In genomic region chr1:203342192-203342940, GRCh38 we compare ENCODE assay signal across 9 cellular contexts. TPM values are rescaled to one million over a fixed set of nuclear protein-coding genes. Genes with fewer than 3 reads are reported as not detected.
DNase-seq lines count a peak whose midpoint lies in the region; TF ChIP-seq lines count a peak whose summit lies in the region.
"Had no signal": no experiment of that assay in that cellular context is flagged by ENCODE, and none has a peak within 500 bp of the region (broad histone marks: within the 10 kb centered on the region; RNA-seq: fewer than 3 reads in every experiment).

No MANE protein-coding gene starts in this region.

- POLR2A ChIA-PET in MCF 10A (lab: Yijun Ruan, JAX) = interaction anchor here (0.6 to 1.1 kb wide), 8 partner anchors 15 to 1032 kb away, joined by 3 to 5 read pairs (median 3); no protein-coding TSS in a partner anchor

- peaks cover 14% of the 10 kb centered on the region for H3K27me3 ChIP-seq in MM.1S (replicated peaks; ENCODE audit: insufficient read depth, low read length)

- no peaks in the 10 kb centered on the region for H3K9me3 Mint-ChIP-seq in T-helper 1 cell treated with Interleukin-12 subunit alpha and Interleukin-12 subunit beta and Interleukin-4 antibody, amounts not matched to agents 30 μg/mL and 1 μg/mL, for 36 hours
- no peaks in the 10 kb centered on the region for H3K9me3 Mint-ChIP-seq in MCF 10A (ENCODE audit: unreplicated experiment)
- H3K9me3 Mint-ChIP-seq: CD8-positive, alpha-beta memory T cell had no signal

- no peaks in the 10 kb centered on the region for H3K79me2 ChIP-seq in MM.1S (ENCODE audit: low read length)

- no peak overlapping the region for H3K27ac ChIP-seq in MM.1S (ENCODE audit: low read length)

- no peaks in the 10 kb centered on the region for H3K9me2 ChIP-seq in MM.1S (replicated peaks; ENCODE audit: insufficient read depth, low read length)

- intact Hi-C loops in MCF 10A (cut with micrococcal nuclease) = loop anchor here (5.0 kb wide), 1 partner anchor 785 kb away; no protein-coding TSS in a partner anchor

- H3K36me3 Mint-ChIP-seq in T-helper 1 cell treated with Interleukin-12 subunit alpha and Interleukin-12 subunit beta and Interleukin-4 antibody, amounts not matched to agents 30 μg/mL and 1 μg/mL, for 36 hours (ENCODE audit: low read depth) = no peaks in the 10 kb centered on the region
- H3K36me3 Mint-ChIP-seq in MCF 10A (ENCODE audit: insufficient read depth, unreplicated experiment) = no peaks in the 10 kb centered on the region
- H3K36me3 Mint-ChIP-seq: CD8-positive, alpha-beta memory T cell had no signal

- no TSS peak for BruUV-seq in MCF 10A (replicated peaks; lab: Mats Ljungman, UMichigan)

- peak overlapping the region; percentile 22 for H3K4me3 Mint-ChIP-seq in T-helper 1 cell treated with Interleukin-12 subunit alpha and Interleukin-12 subunit beta and Interleukin-4 antibody, amounts not matched to agents 30 μg/mL and 1 μg/mL, for 36 hours
- H3K4me3 Mint-ChIP-seq in MCF 10A (ENCODE audit: unreplicated experiment) = no peak overlapping the region

- CTCF ChIA-PET in MCF 10A (lab: Yijun Ruan, JAX) = interaction anchor here (0.5 to 20.2 kb wide), 60 partner anchors 9 to 1969 kb away, joined by 3 to 981 read pairs (median 5); partner anchors contain the start of genes BTG2, FMOD, OPTC and PRELP

- no peak overlapping the region; the same call in 1 of the 2 replicates for H3K9ac ChIP-seq in MM.1S (ENCODE audit: low read length)

- peak overlapping the region; percentile 59 for H2AFZ ChIP-seq in MM.1S (ENCODE audit: low read length)

- no peaks in the 10 kb centered on the region for H3K36me3 ChIP-seq in MM.1S (replicated peaks; ENCODE audit: insufficient read depth, low read length)

- H3K27me3 Mint-ChIP-seq in T-helper 1 cell treated with Interleukin-12 subunit alpha and Interleukin-12 subunit beta and Interleukin-4 antibody, amounts not matched to agents 30 μg/mL and 1 μg/mL, for 36 hours (ENCODE audit: low read depth) = peaks cover 54% of the 10 kb centered on the region
- peaks cover 78% of the 10 kb centered on the region for H3K27me3 Mint-ChIP-seq in MCF 10A (ENCODE audit: insufficient read depth, unreplicated experiment)

- no peaks in the 10 kb centered on the region for H3F3A ChIP-seq in MM.1S (ENCODE audit: insufficient read depth, low read length)

- peak; percentile 95 for TF ChIP-seq CTCF in MM.1S (IDR thresholded peaks at IDR 0.05; ENCODE audit: low read length)
- TF ChIP-seq CTCF in MCF 10A (IDR thresholded peaks at IDR 0.05; ENCODE audit: unreplicated experiment) = peak; percentile 78

- DNase-seq in NCI-H2081 (lab: John Stamatoyannopoulos, UW) (peak; percentile 48 to 65), NCI-H2081 treated with DMSO at 0.1 percent for 48 hours (lab: John Stamatoyannopoulos, UW) (no peak), MM.1S (peak; percentile 75), MCF 10A (ENCODE audit: unreplicated experiment) (peak; percentile 77), kidney tubule cell (ENCODE audit: low spot score) (peak; percentile 49), middle frontal gyrus (ENCODE audit: extremely low spot score, low spot score) (no peak)
- peak; percentile 20 for DNase-seq in stimulated activated naive CD4-positive, alpha-beta T cell treated with Interleukin-2 at 50 U/mL for 16 hours (lab: John Stamatoyannopoulos, UW)

- H3K4me1 Mint-ChIP-seq in T-helper 1 cell treated with Interleukin-12 subunit alpha and Interleukin-12 subunit beta and Interleukin-4 antibody, amounts not matched to agents 30 μg/mL and 1 μg/mL, for 36 hours (ENCODE audit: low read depth) = peaks cover 13% of the 10 kb centered on the region
- peaks cover 6% of the 10 kb centered on the region for H3K4me1 Mint-ChIP-seq in MCF 10A (ENCODE audit: insufficient read depth, unreplicated experiment)

- no peaks in the 10 kb centered on the region for H3K9me3 ChIP-seq in MM.1S (replicated peaks; ENCODE audit: insufficient read depth, low read length)

- no peaks in the 10 kb centered on the region for H4K20me1 ChIP-seq in MM.1S (ENCODE audit: insufficient read depth, low read length)

- peak overlapping the region; percentile 37 for H3K4me3 ChIP-seq in MM.1S (ENCODE audit: low read length)

- H3K27ac Mint-ChIP-seq in T-helper 1 cell treated with Interleukin-12 subunit alpha and Interleukin-12 subunit beta and Interleukin-4 antibody, amounts not matched to agents 30 μg/mL and 1 μg/mL, for 36 hours = no peak overlapping the region
- no peak overlapping the region for H3K27ac Mint-ChIP-seq in MCF 10A (ENCODE audit: low read depth, unreplicated experiment)

- H3K4me1 ChIP-seq in MM.1S (ENCODE audit: low read length) = peaks cover 11% of the 10 kb centered on the region; the same call in 1 of the 2 replicates

- peak overlapping the region; percentile 59 for H3K4me2 ChIP-seq in MM.1S (ENCODE audit: low read depth, low read length)

RNA-seq across cellular contexts. Expression of gene FMOD, which starts 8.6 kb away (rescaled TPM):
- not detected in 2 replicates for total RNA-seq in MCF 10A (2022)

RNA-seq across cellular contexts. Expression of gene BTG2, which starts 37.0 kb away (rescaled TPM):
- total RNA-seq in MCF 10A (2022) = 39.8 and 44.4 TPM in 2 replicates

Comparison
In these comparisons a context has a peak if more than half of its experiments do, and no peak if none do; other contexts are left out.
1. DNase-seq: peak in NCI-H2081 (2 of 2), MM.1S (single experiment), MCF 10A (single experiment), kidney tubule cell (single experiment) and stimulated activated naive CD4-positive, alpha-beta T cell treated with Interleukin-2 at 50 U/mL for 16 hours (single experiment); none in NCI-H2081 treated with DMSO at 0.1 percent for 48 hours (single experiment) and middle frontal gyrus (single experiment).